Comparison of ENCODE assay signal across 9 cellular contexts in the genomic region with DNA sequence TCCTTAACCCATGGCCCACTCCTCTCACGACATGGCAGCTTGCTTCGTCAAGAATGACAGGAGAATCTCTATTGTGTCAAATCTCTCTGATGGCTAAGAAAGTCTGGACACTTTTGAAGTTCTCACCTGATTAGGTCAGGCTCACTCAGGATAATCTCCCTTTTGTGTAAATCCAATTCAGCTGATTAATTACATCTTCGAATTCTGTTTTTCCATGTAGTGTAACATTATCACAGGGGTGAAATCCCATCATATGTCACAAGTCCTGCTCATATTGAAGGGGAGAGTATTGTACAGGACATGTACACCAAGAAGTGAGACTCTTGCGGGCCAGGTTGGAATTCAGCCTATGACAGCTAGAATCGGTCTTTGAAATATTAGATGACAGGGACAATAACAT. TPM values are rescaled to one million over a fixed set of nuclear protein-coding genes. Genes with fewer than 3 reads are reported as not detected.
"Had no signal": no experiment of that assay in that cellular context is flagged by ENCODE, and none has a peak within 500 bp of the region (broad histone marks: within the 10 kb centered on the region; RNA-seq: fewer than 3 reads in every experiment).

No MANE protein-coding gene starts in this region.

- H3K4me3 ChIP-seq: GM12878 had no signal

- DNase-seq: GDM1, GF-D8 had no signal

- FAIRE-seq: G401.6, GM12878, GM12891, GM12892, GM18507, GM19239 had no signal

- ATAC-seq: GM12878 had no signal

RNA-seq across cellular contexts. Expression of a gene that starts 16.2 kb away (rescaled TPM):
- total RNA-seq: G401, GM12878 had no signal
- polyA plus RNA-seq: GM12878 had no signal

RNA-seq across cellular contexts. Expression of a gene that starts 29.3 kb away (rescaled TPM):
- total RNA-seq: G401, GM12878 had no signal
- polyA plus RNA-seq: GM12878 had no signal

RNA-seq across cellular contexts. Expression of a gene that starts 48.9 kb away (rescaled TPM):
- total RNA-seq: G401, GM12878 had no signal
- polyA plus RNA-seq: GM12878 had no signal
